In genomic region chr20:25076731-25077609, GRCh38 we compare ENCODE assay signal across 8 cellular contexts. TPM values are rescaled to one million over a fixed set of nuclear protein-coding genes. Genes with fewer than 3 reads are reported as not detected.
DNase-seq lines count a peak whose midpoint lies in the region; ATAC-seq and TF ChIP-seq lines count a peak whose summit lies in the region.

No MANE protein-coding gene starts in this region.

- H3K23ac ChIP-seq in mesenchymal stem cell (ENCODE audit: low read length in 2 of 2): no peak overlapping the region

- WGBS in mesenchymal stem cell: 39% methylated on average over 14 of the region's 14 CpGs

- no peak overlapping the region for H3K27ac Mint-ChIP-seq in GM23338

- no peaks in the 10 kb centered on the region for H3K36me3 ChIP-seq in GM23338 (ENCODE audit: insufficient read depth)
- no peaks in the 10 kb centered on the region for H3K36me3 ChIP-seq in mesenchymal stem cell (ENCODE audit: control insufficient read depth in 1 of 2, insufficient read depth in 2 of 2, low read depth in 1 of 2, low read length in 2 of 2)

- no peak overlapping the region for H2BK15ac ChIP-seq in mesenchymal stem cell (ENCODE audit: low read depth, poor library complexity, severe bottlenecking)

- no peak overlapping the region for H3K27ac ChIP-seq in GM23338 (ENCODE audit: low read depth)
- no peak overlapping the region for H3K27ac ChIP-seq in mesenchymal stem cell (ENCODE audit: low read length, poor library complexity, severe bottlenecking)

- H3K4me1 Mint-ChIP-seq in GM23338: peaks cover 13% of the 10 kb centered on the region

- H3K4me3 ChIP-seq in GM23338 (peak overlapping the region; percentile 57), cardiac fibroblast (replicated peaks in 1 of 2; ENCODE audit: low read depth in 2 of 2, low read length in 2 of 2) (peak overlapping the region in 1 of 2 donors; percentile 11), mesenchymal stem cell (ENCODE audit: insufficient read depth in 1 of 2, low read depth in 1 of 2, low read length in 2 of 2) (peak overlapping the region in 1 of 2 experiments; percentile 69)

- H3K18ac ChIP-seq in mesenchymal stem cell (ENCODE audit: low read depth in 1 of 2, low read length in 2 of 2): no peak overlapping the region

- no peaks in the 10 kb centered on the region for H3K79me2 ChIP-seq in GM23338 (replicated peaks; ENCODE audit: insufficient read depth)

- ATAC-seq in GM23338 (peak; percentile 8; the same call in 2 of the 3 replicates), HG03095 (IDR thresholded peaks at IDR 0.05; ENCODE audit: unreplicated experiment) (no peak)

- H2AFZ ChIP-seq in GM23338 (peak overlapping the region; percentile 97), mesenchymal stem cell (ENCODE audit: low read depth, low read length) (peak overlapping the region; percentile 47)

- no peak overlapping the region for H4K91ac ChIP-seq in mesenchymal stem cell (ENCODE audit: low read length)

- peak overlapping the region; percentile 73 for H3K4me3 Mint-ChIP-seq in GM23338

- H4K20me1 ChIP-seq in GM23338 (replicated peaks; ENCODE audit: insufficient read depth): no peaks in the 10 kb centered on the region

- peaks cover 4% of the 10 kb centered on the region; the same call in 1 of the 2 replicates for H3F3A ChIP-seq in GM23338 (replicated peaks; ENCODE audit: low read depth)

- H3K9ac ChIP-seq in mesenchymal stem cell (ENCODE audit: low read length): peak overlapping the region; percentile 37

- H3K79me1 ChIP-seq in mesenchymal stem cell (replicated peaks; ENCODE audit: low read length, poor library complexity, severe bottlenecking): no peaks in the 10 kb centered on the region

- no peaks in the 10 kb centered on the region for H3K9me3 ChIP-seq in mesenchymal stem cell (ENCODE audit: control insufficient read depth, low read length)

- no peaks in the 10 kb centered on the region; the same call in 2 of the 3 replicates for H3K9me3 Mint-ChIP-seq in GM23338

- H3K27me3 ChIP-seq in GM23338 (ENCODE audit: insufficient read depth) (peaks cover 65% of the 10 kb centered on the region), mesenchymal stem cell (ENCODE audit: control insufficient read depth in 1 of 2, insufficient read depth in 1 of 2, low read length in 2 of 2) (peaks cover 83 to 95% of the 10 kb centered on the region in 2 experiments)

- DNase-seq in AG09319 (ENCODE audit: extremely low read depth, low read depth) (no peak), GM23338 (ENCODE audit: low spot score) (peak; percentile 49), NCI-H510A treated with DMSO at 0.1 percent for 48 hours (lab: John Stamatoyannopoulos, UW) (peak; percentile 95), cardiac fibroblast (ENCODE audit: low read depth in 2 of 2) (peak; percentile 32 to 38), mesenchymal stem cell (no peak), retina (no peak)
- DNase-seq in activated effector memory CD4-positive, alpha-beta T cell treated with anti-CD3 and anti-CD28 coated beads, Interleukin-2, amount 50 U/mL, for 16 hours: no peak

- no peak overlapping the region for H2BK5ac ChIP-seq in mesenchymal stem cell (ENCODE audit: low read depth, low read length, poor library complexity, severe bottlenecking)

- no peak overlapping the region for H2BK120ac ChIP-seq in mesenchymal stem cell (ENCODE audit: low read depth, low read length)

- no peak overlapping the region for H2AK5ac ChIP-seq in mesenchymal stem cell (ENCODE audit: low read length, severe bottlenecking)

- H3K4me2 ChIP-seq in GM23338 (peak overlapping the region; percentile 85), mesenchymal stem cell (ENCODE audit: low read length, poor library complexity, severe bottlenecking) (peak overlapping the region; percentile 36)

- no peak overlapping the region for H3K4ac ChIP-seq in mesenchymal stem cell (ENCODE audit: low read depth in 1 of 2, low read length in 2 of 2)

- peak; percentile 13 for TF ChIP-seq CTCF in AG09319 (IDR thresholded peaks at IDR 0.05; ENCODE audit: low read depth, low read length)
- TF ChIP-seq CTCF in GM23338 (conservative IDR thresholded peaks at IDR 0.05; ENCODE audit: low read depth in 2 of 2): peak; percentile 26 to 50
- TF ChIP-seq CTCF in cardiac fibroblast (IDR thresholded peaks at IDR 0.05; ENCODE audit: low read depth, low read length): peak; percentile 42

- peaks cover 6% of the 10 kb centered on the region; the same call in 1 of the 2 replicates for H3K4me1 ChIP-seq in GM23338 (ENCODE audit: insufficient read depth)
- peaks cover 16% of the 10 kb centered on the region for H3K4me1 ChIP-seq in mesenchymal stem cell (ENCODE audit: control insufficient read depth, insufficient read depth, low read depth, low read length)

- H3K9me2 ChIP-seq in GM23338 (ENCODE audit: insufficient read depth): no peaks in the 10 kb centered on the region; the same call in 1 of the 2 replicates

- H2BK12ac ChIP-seq in mesenchymal stem cell (ENCODE audit: low read length in 2 of 2): no peak overlapping the region

- H3K36me3 Mint-ChIP-seq in GM23338 (ENCODE audit: low read depth): no peaks in the 10 kb centered on the region

- H4K8ac ChIP-seq in mesenchymal stem cell (ENCODE audit: low read length): no peak overlapping the region

- peaks cover 52% of the 10 kb centered on the region for H3K27me3 Mint-ChIP-seq in GM23338 (ENCODE audit: insufficient read depth, low read depth, poor library complexity)

- H3K14ac ChIP-seq in mesenchymal stem cell (ENCODE audit: low read length in 2 of 2): no peak overlapping the region

TF ChIP-seq in GM23338, 12 proteins besides CTCF, POLR2A, EP300 and RAD21:
- TF ChIP-seq EZH2phosphoT487 (IDR thresholded peaks at IDR 0.05; ENCODE audit: unreplicated experiment): no peak
- no peak for TF ChIP-seq NANOG (IDR thresholded peaks at IDR 0.05; ENCODE audit: borderline replicate concordance)
- no peak for TF ChIP-seq EZH2 (IDR thresholded peaks at IDR 0.05; ENCODE audit: low read depth, unreplicated experiment)
- TF ChIP-seq POLR2AphosphoS5 (IDR thresholded peaks at IDR 0.05; ENCODE audit: low read depth): no peak

RNA-seq across cellular contexts. Expression of gene VSX1, which starts 5.0 kb away (rescaled TPM):
- total RNA-seq in GM23338 (2014; rRNA removed; shearing (Covaris generic)): 0.16 and 0.73 TPM in 2 replicates
- not detected in 2 replicates for polyA plus RNA-seq in GM23338 (2016; fragmentation: Nextera tagmentation; extraction: Ambion mirVana)
- not detected for polyA plus RNA-seq in mesenchymal stem cell (2013, experiment 1 of 2)
- polyA plus RNA-seq in mesenchymal stem cell (2013, experiment 2 of 2): not detected

RNA-seq across cellular contexts. Expression of gene ACSS1, which starts 19.0 kb away (rescaled TPM):
- total RNA-seq in GM23338 (2014; rRNA removed; shearing (Covaris generic)): 2.7 and 4.1 TPM in 2 replicates
- polyA plus RNA-seq in GM23338 (2016; fragmentation: Nextera tagmentation; extraction: Ambion mirVana): 1.1 and 1.3 TPM in 2 replicates
- polyA plus RNA-seq in mesenchymal stem cell (2013, experiment 1 of 2): 0.54 TPM
- 0.34 TPM for polyA plus RNA-seq in mesenchymal stem cell (2013, experiment 2 of 2)

Comparison
In these comparisons a context has a peak if more than half of its experiments do, and no peak if none do; other contexts are left out.
1. DNase-seq: peak in GM23338 (single experiment), NCI-H510A treated with DMSO at 0.1 percent for 48 hours (single experiment) and cardiac fibroblast (2 of 2); none in AG09319 (single experiment), mesenchymal stem cell (single experiment), activated effector memory CD4-positive, alpha-beta T cell treated with anti-CD3 and anti-CD28 coated beads, Interleukin-2, amount 50 U/mL, for 16 hours (single experiment) and retina (single experiment).
2. Peak in every context shown above with its lines, with median percentiles within 50 percentile points of each other: CTCF ChIP-seq.